Comparison of ENCODE assay signal across 1 cellular context in the genomic region with DNA sequence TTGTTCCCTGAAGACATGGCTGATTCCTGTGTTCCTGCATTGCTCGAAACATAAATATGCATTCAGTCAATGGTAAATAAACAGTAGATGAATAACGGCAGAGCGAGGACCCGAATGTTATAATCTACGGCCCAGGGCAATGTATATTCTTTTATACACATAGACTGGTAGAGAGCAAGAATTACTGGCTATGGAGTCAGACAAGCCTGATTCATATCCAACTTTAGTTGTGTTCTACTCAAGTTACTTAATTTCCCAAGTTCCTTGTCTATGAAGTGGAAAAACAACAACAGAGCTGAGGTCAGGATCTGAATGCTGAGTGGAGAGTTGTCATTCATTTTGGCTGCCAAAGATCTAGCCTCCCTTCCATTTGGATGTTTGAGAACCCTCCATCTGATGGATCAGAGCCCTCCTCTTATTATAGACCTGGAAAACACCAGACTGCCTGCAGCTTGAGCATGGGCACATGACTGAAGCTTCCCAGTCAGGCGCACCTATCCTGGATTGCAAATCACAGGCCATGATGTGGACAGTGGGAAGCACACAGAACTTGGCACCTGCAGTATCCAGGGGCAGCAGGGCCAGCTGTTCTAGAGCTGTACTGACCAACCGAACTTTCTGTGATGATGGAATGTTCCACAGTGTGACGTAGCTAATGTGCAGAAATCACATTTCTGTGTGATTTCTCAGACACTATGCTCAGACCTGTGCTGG.
TF ChIP-seq lines count a peak whose summit lies in the region.

No MANE protein-coding gene starts in this region.

TF ChIP-seq in H1, 55 proteins besides CTCF, POLR2A, EP300 and RAD21:
- TF ChIP-seq JUN (IDR thresholded peaks at IDR 0.05; ENCODE audit: low read depth, low read length) (no peak), NRF1 (IDR thresholded peaks at IDR 0.05; ENCODE audit: low read depth, low read length) (no peak), FOSL1 (IDR thresholded peaks at IDR 0.05; ENCODE audit: insufficient read depth, low read depth, low read length) (no peak), TAF7 (optimal IDR thresholded peaks at IDR 0.05; ENCODE audit: borderline replicate concordance, low read depth, low read length) (no peak), SUZ12 (IDR thresholded peaks at IDR 0.05; ENCODE audit: low read length) (no peak), JUND (IDR thresholded peaks at IDR 0.05; ENCODE audit: low read length) (no peak), YY1 (IDR thresholded peaks at IDR 0.05; ENCODE audit: low read depth, low read length) (no peak)
- TF ChIP-seq, protein P1, sequence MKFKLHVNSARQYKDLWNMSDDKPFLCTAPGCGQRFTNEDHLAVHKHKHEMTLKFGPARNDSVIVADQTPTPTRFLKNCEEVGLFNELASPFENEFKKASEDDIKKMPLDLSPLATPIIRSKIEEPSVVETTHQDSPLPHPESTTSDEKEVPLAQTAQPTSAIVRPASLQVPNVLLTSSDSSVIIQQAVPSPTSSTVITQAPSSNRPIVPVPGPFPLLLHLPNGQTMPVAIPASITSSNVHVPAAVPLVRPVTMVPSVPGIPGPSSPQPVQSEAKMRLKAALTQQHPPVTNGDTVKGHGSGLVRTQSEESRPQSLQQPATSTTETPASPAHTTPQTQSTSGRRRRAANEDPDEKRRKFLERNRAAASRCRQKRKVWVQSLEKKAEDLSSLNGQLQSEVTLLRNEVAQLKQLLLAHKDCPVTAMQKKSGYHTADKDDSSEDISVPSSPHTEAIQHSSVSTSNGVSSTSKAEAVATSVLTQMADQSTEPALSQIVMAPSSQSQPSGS (IDR thresholded peaks at IDR 0.05; ENCODE audit: low read length): no peak
